In the genomic region with DNA sequence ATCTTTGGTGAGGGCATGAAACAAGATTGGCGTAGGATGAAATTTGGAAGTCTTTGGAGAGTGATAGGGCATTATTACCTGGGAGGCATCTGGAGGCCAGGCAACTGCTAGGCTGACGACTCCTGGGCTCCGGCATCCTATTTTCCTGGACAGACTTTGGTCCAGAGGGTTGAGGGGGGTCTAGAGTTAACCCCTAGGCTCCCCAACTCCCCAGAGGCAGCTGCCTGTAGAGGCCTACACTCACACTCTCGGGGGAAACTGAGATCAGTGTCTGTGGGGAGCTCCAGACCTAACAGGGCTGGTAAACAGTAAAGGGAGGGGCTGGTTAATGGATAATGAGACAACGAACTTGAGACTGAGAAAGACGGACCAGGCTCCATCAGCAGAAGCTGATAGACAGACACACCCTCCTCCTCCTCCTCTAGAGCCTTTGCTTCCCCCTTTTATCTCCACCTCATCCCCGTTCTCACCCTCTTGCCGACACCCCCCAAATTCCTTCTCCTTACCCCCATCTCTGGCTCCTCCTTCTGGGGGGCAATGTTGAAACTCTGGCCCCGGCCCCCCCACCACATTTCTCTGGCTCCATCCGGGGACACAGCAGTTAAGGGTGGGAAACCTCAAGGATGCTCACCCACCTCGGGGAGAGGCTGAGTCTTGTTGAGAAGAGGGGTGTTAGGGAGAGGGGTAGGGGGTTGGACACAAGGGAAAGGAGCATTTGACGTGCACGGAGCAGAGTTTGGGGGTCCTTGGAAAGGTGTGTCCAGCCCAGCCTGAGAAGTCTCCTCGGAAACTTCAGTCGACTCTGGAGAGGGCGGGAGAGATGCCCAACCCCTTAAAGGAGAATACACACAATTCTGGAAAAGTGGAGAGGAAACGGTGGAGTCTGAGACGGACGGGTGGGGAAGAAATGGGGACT, we compare ENCODE assay signal across 8 cellular contexts. TPM values are rescaled to one million over a fixed set of nuclear protein-coding genes. Genes with fewer than 3 reads are reported as not detected.
DNase-seq lines count a peak whose midpoint lies in the region; ATAC-seq and TF ChIP-seq lines count a peak whose summit lies in the region.

A gene with protein sequence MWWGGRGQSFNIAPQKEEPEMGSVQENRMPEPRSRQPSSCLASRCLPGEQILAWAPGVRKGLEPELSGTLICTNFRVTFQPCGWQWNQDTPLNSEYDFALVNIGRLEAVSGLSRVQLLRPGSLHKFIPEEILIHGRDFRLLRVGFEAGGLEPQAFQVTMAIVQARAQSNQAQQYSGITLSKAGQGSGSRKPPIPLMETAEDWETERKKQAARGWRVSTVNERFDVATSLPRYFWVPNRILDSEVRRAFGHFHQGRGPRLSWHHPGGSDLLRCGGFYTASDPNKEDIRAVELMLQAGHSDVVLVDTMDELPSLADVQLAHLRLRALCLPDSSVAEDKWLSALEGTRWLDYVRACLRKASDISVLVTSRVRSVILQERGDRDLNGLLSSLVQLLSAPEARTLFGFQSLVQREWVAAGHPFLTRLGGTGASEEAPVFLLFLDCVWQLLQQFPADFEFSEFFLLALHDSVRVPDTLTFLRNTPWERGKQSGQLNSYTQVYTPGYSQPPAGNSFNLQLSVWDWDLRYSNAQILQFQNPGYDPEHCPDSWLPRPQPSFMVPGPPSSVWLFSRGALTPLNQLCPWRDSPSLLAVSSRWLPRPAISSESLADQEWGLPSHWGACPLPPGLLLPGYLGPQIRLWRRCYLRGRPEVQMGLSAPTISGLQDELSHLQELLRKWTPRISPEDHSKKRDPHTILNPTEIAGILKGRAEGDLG (minus strand): TSS at position 804 of the 916 bp plus-strand sequence. CDS start 232 bp downstream, at position 572.

- H3K36me3 ChIP-seq in iPS-15b (ENCODE audit: control insufficient read depth, insufficient read depth, low read length) (no peaks in the 10 kb centered on the region), smooth muscle cell (ENCODE audit: low read depth) (no peaks in the 10 kb centered on the region)

- H3K9ac ChIP-seq in iPS-15b (ENCODE audit: low read depth, low read length): no peak within 1 kb of the TSS
- peak within 1 kb of the TSS; percentile 57 for H3K9ac ChIP-seq in smooth muscle cell (ENCODE audit: low read depth)

- ATAC-seq in HG02610 (IDR thresholded peaks at IDR 0.05; ENCODE audit: unreplicated experiment) (no peak), HG03108 (IDR thresholded peaks at IDR 0.05; ENCODE audit: unreplicated experiment) (no peak)

- H2AFZ ChIP-seq in smooth muscle cell (ENCODE audit: low read depth): peak within 1 kb of the TSS; percentile 11

- TF ChIP-seq CTCF in 22Rv1 (IDR thresholded peaks at IDR 0.05) (no peak), HFFc6 (IDR thresholded peaks at IDR 0.05) (no peak), smooth muscle cell (IDR thresholded peaks at IDR 0.05; ENCODE audit: borderline replicate concordance, insufficient read depth, poor library complexity, severe bottlenecking) (no peak)

- peak within 1 kb of the TSS; percentile 95 for H3K4me2 ChIP-seq in smooth muscle cell

- H3K27ac ChIP-seq in 22Rv1 (peak within 1 kb of the TSS; percentile 97), angular gyrus (ENCODE audit: low read depth, low read length) (peak within 1 kb of the TSS; percentile 69), smooth muscle cell (ENCODE audit: low read depth) (peak within 1 kb of the TSS; percentile 93)

- DNase-seq in HFFc6: peak; percentile 9
- no peak for DNase-seq in smooth muscle cell (lab: John Stamatoyannopoulos, UW; ENCODE audit: unreplicated experiment)
- DNase-seq in NOMO-1 (lab: John Stamatoyannopoulos, UW; ENCODE audit: unreplicated experiment in 2 of 2): no peak

- H3K36me3 Mint-ChIP-seq in HFFc6 (ENCODE audit: low read depth): peaks cover 16% of the 10 kb centered on the region

- no peaks in the 10 kb centered on the region for H3K9me3 Mint-ChIP-seq in HFFc6

- no peaks in the 10 kb centered on the region for H3K27me3 ChIP-seq in iPS-15b (ENCODE audit: control insufficient read depth, insufficient read depth, low read length)
- no peaks in the 10 kb centered on the region for H3K27me3 ChIP-seq in smooth muscle cell (ENCODE audit: low read depth)

- no peaks in the 10 kb centered on the region for H4K20me1 ChIP-seq in smooth muscle cell (ENCODE audit: low read depth)

- H3K4me1 ChIP-seq in iPS-15b (ENCODE audit: control insufficient read depth, insufficient read depth, low read length) (peaks cover 16% of the 10 kb centered on the region), smooth muscle cell (ENCODE audit: low read depth) (peaks cover 13% of the 10 kb centered on the region)

- 22% methylated on average over 19 of the region's 19 CpGs for WGBS in smooth muscle cell (ENCODE audit: low lambda C conversion rate)

- peaks cover 64% of the 10 kb centered on the region for H3K4me1 Mint-ChIP-seq in HFFc6 (ENCODE audit: low read depth)

- H3K4me3 ChIP-seq in iPS-15b (ENCODE audit: low read depth, low read length) (peak within 1 kb of the TSS; percentile 38), smooth muscle cell (peak within 1 kb of the TSS; percentile 72)

- no peaks in the 10 kb centered on the region for H3K79me2 ChIP-seq in smooth muscle cell (ENCODE audit: low read depth)

- H3K9me3 ChIP-seq in iPS-15b (ENCODE audit: control insufficient read depth, insufficient read depth, low read length) (no peaks in the 10 kb centered on the region), smooth muscle cell (replicated peaks; ENCODE audit: low read depth) (no peaks in the 10 kb centered on the region)

- peak within 1 kb of the TSS; percentile 98 for H3K4me3 Mint-ChIP-seq in HFFc6

- peaks cover 19% of the 10 kb centered on the region for H3F3A ChIP-seq in smooth muscle cell (ENCODE audit: low read depth)

- H3K27ac Mint-ChIP-seq in HFFc6: peak within 1 kb of the TSS; percentile 72

- H3K27me3 Mint-ChIP-seq in HFFc6 (ENCODE audit: insufficient read depth): peaks cover 10% of the 10 kb centered on the region

RNA-seq across cellular contexts. Expression of the gene that starts here (rescaled TPM):
- total RNA-seq in HFFc6 (2021; fragmentation: NEBNext Ultra II Directional; extraction: Animal tissue kit (Norgen Biotek cat#: 25700)): 10 to 100 TPM in 3 of 6 experiments, 1 to 10 TPM in 3; 6.1 to 11.5 (median 10.0) TPM
- total RNA-seq in smooth muscle cell: 19.4 and 23.5 TPM in 2 replicates
- polyA plus RNA-seq in smooth muscle cell: 17.2 and 18.2 TPM in 2 replicates
